In genomic region chr3:175176556-175176955, GRCh38 we compare ENCODE assay signal across 26 cellular contexts.
DNase-seq lines count a peak whose midpoint lies in the region; FAIRE-seq and TF ChIP-seq lines count a peak whose summit lies in the region.
"Had no signal": no experiment of that assay in that cellular context is flagged by ENCODE, and none has a peak within 500 bp of the region (broad histone marks: within the 10 kb centered on the region; RNA-seq: fewer than 3 reads in every experiment).

No MANE protein-coding gene starts in this region.

- H3K9me3 Mint-ChIP-seq in endothelial cell (ENCODE audit: unreplicated experiment) (no peaks in the 10 kb centered on the region), progenitor cell of endocrine pancreas (ENCODE audit: low read depth) (no peaks in the 10 kb centered on the region)
- H3K9me3 Mint-ChIP-seq: CD4-positive, alpha-beta T cell had no signal

- H3K4me1 Mint-ChIP-seq in endothelial cell (ENCODE audit: unreplicated experiment) (peaks cover 16% of the 10 kb centered on the region), progenitor cell of endocrine pancreas (ENCODE audit: low read depth) (peaks cover 7% of the 10 kb centered on the region)
- H3K4me1 Mint-ChIP-seq: CD14-positive monocyte; CD8-positive, alpha-beta memory T cell had no signal

- FAIRE-seq in frontal cortex (lab: Jason Lieb, UNC), result no peak
- FAIRE-seq: A549, D721Med, GM12878, GM19239 had no signal

- H3K4me3 Mint-ChIP-seq in endothelial cell (ENCODE audit: unreplicated experiment), result no peak overlapping the region
- H3K4me3 Mint-ChIP-seq in progenitor cell of endocrine pancreas (ENCODE audit: low read depth), result no peak overlapping the region
- H3K4me3 Mint-ChIP-seq: CD14-positive monocyte; CD4-positive, alpha-beta T cell; CD8-positive, alpha-beta memory T cell had no signal

- no peaks in the 10 kb centered on the region for H3K36me3 Mint-ChIP-seq in endothelial cell (ENCODE audit: low read depth, unreplicated experiment)
- H3K36me3 Mint-ChIP-seq in progenitor cell of endocrine pancreas (ENCODE audit: insufficient read depth), result no peaks in the 10 kb centered on the region
- H3K36me3 Mint-ChIP-seq: CD14-positive monocyte; CD8-positive, alpha-beta memory T cell had no signal

- H3K27ac Mint-ChIP-seq in endothelial cell (ENCODE audit: unreplicated experiment), result peak overlapping the region; percentile 76
- no peak overlapping the region for H3K27ac Mint-ChIP-seq in progenitor cell of endocrine pancreas
- H3K27ac Mint-ChIP-seq: CD14-positive monocyte; CD4-positive, alpha-beta T cell had no signal

- H3K27ac ChIP-seq in 22Rv1, result peak overlapping the region; percentile 79; the same call in 1 of the 2 replicates
- H3K27ac ChIP-seq: A549; BLaER1 treated with 17β-estradiol and CSF1 and Interleukin-3, amounts not matched to agents 10 nM and 100 nM had no signal

- peak; percentile 34 for DNase-seq in dermis blood vessel endothelial cell
- no peak for DNase-seq in endothelial cell (ENCODE audit: low spot score)
- peak; percentile 55 for DNase-seq in pulmonary artery endothelial cell (ENCODE audit: low read depth, low spot score)
- no peak for DNase-seq in frontal cortex (ENCODE audit: low spot score in 2 of 2)
- DNase-seq in pons (ENCODE audit: low spot score), result no peak
- DNase-seq in progenitor cell of endocrine pancreas (ENCODE audit: low spot score, unreplicated experiment), result no peak
- DNase-seq: 8988T; ACHN; AML-193; BE2C; CD4-positive, alpha-beta T cell; CD8-positive, alpha-beta memory T cell; DMS 273 treated with DMSO at 0.1 percent for 48 hours; DMS79; EL; GDM1; GOT3; H7; HCEC 1CT had no signal

- H3K27me3 Mint-ChIP-seq in endothelial cell (ENCODE audit: unreplicated experiment) (peaks cover 1% of the 10 kb centered on the region), progenitor cell of endocrine pancreas (peaks cover 3% of the 10 kb centered on the region)
- H3K27me3 Mint-ChIP-seq: CD4-positive, alpha-beta T cell; CD8-positive, alpha-beta memory T cell had no signal

- no peak for TF ChIP-seq CTCF in 22Rv1 (IDR thresholded peaks at IDR 0.05)
- no peak for TF ChIP-seq CTCF in endothelial cell (IDR thresholded peaks at IDR 0.05; ENCODE audit: unreplicated experiment)
- no peak for TF ChIP-seq CTCF in progenitor cell of endocrine pancreas (IDR thresholded peaks at IDR 0.05; ENCODE audit: unreplicated experiment)

Comparison
In these comparisons a context has a peak if more than half of its experiments do, and no peak if none do; other contexts are left out.
1. DNase-seq: peak in dermis blood vessel endothelial cell (single experiment) and pulmonary artery endothelial cell (single experiment); none in endothelial cell (single experiment), frontal cortex (0 of 2), pons (single experiment) and progenitor cell of endocrine pancreas (single experiment).